29 cellular contexts compared by ENCODE assay signal in genomic region chr3:141395005-141395589, GRCh38.
"Had no signal": no experiment of that assay in that cellular context is flagged by ENCODE, and none has a peak within 500 bp of the region (broad histone marks: within the 10 kb centered on the region; RNA-seq: fewer than 3 reads in every experiment).

No MANE protein-coding gene starts in this region.

- H3K9ac ChIP-seq: neural progenitor cell, parathyroid adenoma had no signal

- H3K9me3 ChIP-seq: esophagus squamous epithelium, thyroid gland, vagina had no signal

- DNase-seq: effector memory CD8-positive, alpha-beta T cell; erythroblast; esophagus squamous epithelium; foreskin melanocyte; glutamatergic neuron; heart right ventricle; hypothalamus; kidney; left lung; mesenchymal stem cell; naive thymus-derived CD4-positive, alpha-beta T cell; stimulated activated CD4-positive, alpha-beta T cell treated with anti-CD3 and anti-CD28 coated beads, Interleukin-12 subunit alpha, Interleukin-12 subunit beta, amount 100 ng/mL, for 4 hours; stimulated activated CD4-positive, alpha-beta T cell treated with anti-CD3 and anti-CD28 coated beads, Interleukin-1b, Interleukin-23, amount 100 ng/mL, for 48 hours; stimulated activated CD4-positive, alpha-beta T cell treated with anti-CD3 and anti-CD28 coated beads, Interleukin-4, amount 100 ng/mL, for 1 hour; stimulated activated CD8-positive, alpha-beta memory T cell treated with anti-CD3 and anti-CD28 coated beads, Interleukin-4, amount 100 ng/mL, for 48 hours; stimulated activated naive CD4-positive, alpha-beta T cell treated with Interleukin-2 at 50 U/mL for 16 hours; stomach; thyroid gland; trophoblast cell had no signal

- H3K27me3 ChIP-seq: esophagus squamous epithelium, heart right ventricle, left lung, neural progenitor cell, stomach, thyroid gland, vagina had no signal

- FAIRE-seq: endometrium, kidney had no signal

- H3K4me3 Mint-ChIP-seq: effector memory CD8-positive, alpha-beta T cell; mesothelial cell of epicardium; naive thymus-derived CD4-positive, alpha-beta T cell; nephron; neural progenitor cell had no signal

- H3K36me3 ChIP-seq: neural progenitor cell, thyroid gland, vagina had no signal

- H3K4me3 ChIP-seq: coronary artery, esophagus squamous epithelium, heart right ventricle, left lung, neural progenitor cell, smooth muscle cell, stomach, thyroid gland, vagina had no signal

- H3K9me3 Mint-ChIP-seq: effector memory CD8-positive, alpha-beta T cell had no signal

- H3K27ac Mint-ChIP-seq: effector memory CD8-positive, alpha-beta T cell; mesothelial cell of epicardium; naive thymus-derived CD4-positive, alpha-beta T cell; neural progenitor cell; progenitor cell of endocrine pancreas had no signal

- H3K27ac ChIP-seq: coronary artery, heart right ventricle, left lung, neural progenitor cell, parathyroid adenoma, stomach, thyroid gland, vagina had no signal

- H3K4me2 ChIP-seq: neural progenitor cell, smooth muscle cell had no signal

- ATAC-seq: effector memory CD8-positive, alpha-beta T cell; heart right ventricle; left lung; naive thymus-derived CD4-positive, alpha-beta T cell; sciatic nerve had no signal

- H2AFZ ChIP-seq: neural progenitor cell, parathyroid adenoma had no signal
